ENCODE assay signal across 8 cellular contexts in genomic region chr5:180291234-180291940, GRCh38. TPM values are rescaled to one million over a fixed set of nuclear protein-coding genes. Genes with fewer than 3 reads are reported as not detected.
DNase-seq lines count a peak whose midpoint lies in the region; ATAC-seq and TF ChIP-seq lines count a peak whose summit lies in the region.

No MANE protein-coding gene starts in this region.

- peak overlapping the region; percentile 93 for H3K27ac Mint-ChIP-seq in activated CD4-positive, alpha-beta T cell treated with anti-CD3 and anti-CD28 coated beads, Interleukin-2, amount 10 ng/mL, durations not matched to agents 7 days and 5 days
- peak overlapping the region; percentile 86 for H3K27ac Mint-ChIP-seq in activated naive CD8-positive, alpha-beta T cell treated with anti-CD3 and anti-CD28 coated beads, Interleukin-2, amount 10 ng/mL, durations not matched to agents 7 days and 5 days

- peaks cover 8% of the 10 kb centered on the region for H3K9me3 Mint-ChIP-seq in activated CD4-positive, alpha-beta T cell treated with anti-CD3 and anti-CD28 coated beads, Interleukin-2, amount 10 ng/mL, durations not matched to agents 7 days and 5 days
- no peaks in the 10 kb centered on the region for H3K9me3 Mint-ChIP-seq in activated naive CD8-positive, alpha-beta T cell treated with anti-CD3 and anti-CD28 coated beads, Interleukin-2, amount 10 ng/mL, durations not matched to agents 7 days and 5 days

- H3F3A ChIP-seq in GM23248 (ENCODE audit: insufficient read depth), result 0 out of 2 replicates have a peak, but pooled peaks cover 3% of the 10 kb centered on the region
- H3F3A ChIP-seq in smooth muscle cell (ENCODE audit: low read depth), result peaks cover 6% of the 10 kb centered on the region

- H3K4me1 ChIP-seq in GM23248 (ENCODE audit: insufficient read depth) (peaks cover 9% of the 10 kb centered on the region), smooth muscle cell (ENCODE audit: low read depth) (peaks cover 5% of the 10 kb centered on the region)

- H3K27me3 Mint-ChIP-seq in activated CD4-positive, alpha-beta T cell treated with anti-CD3 and anti-CD28 coated beads, Interleukin-2, amount 10 ng/mL, durations not matched to agents 7 days and 5 days, result no peaks in the 10 kb centered on the region
- H3K27me3 Mint-ChIP-seq in activated naive CD8-positive, alpha-beta T cell treated with anti-CD3 and anti-CD28 coated beads, Interleukin-2, amount 10 ng/mL, durations not matched to agents 7 days and 5 days, result no peaks in the 10 kb centered on the region

- H3K79me2 ChIP-seq in GM23248 (ENCODE audit: insufficient read depth) (peaks cover 51% of the 10 kb centered on the region), smooth muscle cell (ENCODE audit: low read depth) (peaks cover 46% of the 10 kb centered on the region)

- H3K36me3 ChIP-seq in GM23248 (ENCODE audit: low read depth) (no peaks in the 10 kb centered on the region), smooth muscle cell (ENCODE audit: low read depth) (no peaks in the 10 kb centered on the region)

- 1 to 2% methylated on average over 35 to 40 of the region's 68 CpGs for WGBS in GM23248 (ENCODE audit: low coverage in 1 of 2, low lambda C conversion rate in 2 of 2, missing lambda C conversion rate in 2 of 2), 2 experiments
- WGBS in smooth muscle cell (ENCODE audit: low lambda C conversion rate), result 1% methylated on average over 18 of the region's 68 CpGs

- peaks cover 20% of the 10 kb centered on the region for H3K36me3 Mint-ChIP-seq in activated CD4-positive, alpha-beta T cell treated with anti-CD3 and anti-CD28 coated beads, Interleukin-2, amount 10 ng/mL, durations not matched to agents 7 days and 5 days (ENCODE audit: low read depth)
- peaks cover 23% of the 10 kb centered on the region for H3K36me3 Mint-ChIP-seq in activated naive CD8-positive, alpha-beta T cell treated with anti-CD3 and anti-CD28 coated beads, Interleukin-2, amount 10 ng/mL, durations not matched to agents 7 days and 5 days

- no peaks in the 10 kb centered on the region for H3K9me2 ChIP-seq in GM23248 (ENCODE audit: insufficient read depth)

- in situ Hi-C loops in GM23248 (cut with MboI), result loop anchor here (5.0 kb wide), 1 partner anchor 186 kb away; no protein-coding TSS in a partner anchor

- no peak overlapping the region for H3K27ac ChIP-seq in GM23248
- H3K27ac ChIP-seq in smooth muscle cell (ENCODE audit: low read depth), result no peak overlapping the region

- H4K20me1 ChIP-seq in GM23248 (ENCODE audit: insufficient read depth) (no peaks in the 10 kb centered on the region; the same call in 1 of the 2 replicates), smooth muscle cell (ENCODE audit: low read depth) (peaks cover 43% of the 10 kb centered on the region)

- ATAC-seq in activated naive CD8-positive, alpha-beta T cell treated with anti-CD3 and anti-CD28 coated beads, Interleukin-2, amount 10 ng/mL, durations not matched to agents 7 days and 5 days (ENCODE audit: low read depth), result peak; percentile 27

- CTCF ChIA-PET in activated CD4-positive, alpha-beta T cell treated with anti-CD3 and anti-CD28 coated beads, Interleukin-2, amount 10 ng/mL, durations not matched to agents 7 days and 5 days (lab: Charles Lee), result interaction anchor here (0.5 kb wide), 1 partner anchor 532 kb away, joined by 3 read pairs; no protein-coding TSS in a partner anchor

- peak; percentile 10 for TF ChIP-seq CTCF in smooth muscle cell (IDR thresholded peaks at IDR 0.05; ENCODE audit: borderline replicate concordance, insufficient read depth, poor library complexity, severe bottlenecking)

- H3K9me3 ChIP-seq in GM23248 (ENCODE audit: low read depth) (no peaks in the 10 kb centered on the region), iPS-18c (ENCODE audit: control insufficient read depth, insufficient read depth, low read length) (no peaks in the 10 kb centered on the region), smooth muscle cell (replicated peaks; ENCODE audit: low read depth) (no peaks in the 10 kb centered on the region)

- H3K4me3 ChIP-seq in GM23248 (peak overlapping the region; percentile 96), iPS-18c (ENCODE audit: insufficient read depth, low read depth, low read length) (peak overlapping the region; percentile 79), smooth muscle cell (peak overlapping the region; percentile 98)
- peak overlapping the region; percentile 71 for H3K4me3 ChIP-seq in Jurkat, Clone E6-1 (ENCODE audit: low read length)

- peak overlapping the region; percentile 86 for H3K4me3 Mint-ChIP-seq in activated CD4-positive, alpha-beta T cell treated with anti-CD3 and anti-CD28 coated beads, Interleukin-2, amount 10 ng/mL, durations not matched to agents 7 days and 5 days
- peak overlapping the region; percentile 87 for H3K4me3 Mint-ChIP-seq in activated naive CD8-positive, alpha-beta T cell treated with anti-CD3 and anti-CD28 coated beads, Interleukin-2, amount 10 ng/mL, durations not matched to agents 7 days and 5 days

- H2AFZ ChIP-seq in GM23248 (peak overlapping the region; percentile 79), smooth muscle cell (ENCODE audit: low read depth) (no peak overlapping the region)

- peak overlapping the region; percentile 81 for H3K9ac ChIP-seq in GM23248
- H3K9ac ChIP-seq in smooth muscle cell (ENCODE audit: low read depth), result peak overlapping the region; percentile 66

- POLR2A ChIA-PET in activated CD4-positive, alpha-beta T cell treated with anti-CD3 and anti-CD28 coated beads, Interleukin-2, amount 10 ng/mL, durations not matched to agents 7 days and 5 days (lab: Charles Lee), result no interaction called here
- POLR2A ChIA-PET in activated naive CD8-positive, alpha-beta T cell treated with anti-CD3 and anti-CD28 coated beads, Interleukin-2, amount 10 ng/mL, durations not matched to agents 7 days and 5 days (lab: Charles Lee), result interaction anchor here (1.1 kb wide), 1 partner anchor 25 kb away, joined by 3 read pairs; no protein-coding TSS in a partner anchor

- H3K27me3 ChIP-seq in GM23248 (replicated peaks; ENCODE audit: insufficient read depth) (no peaks in the 10 kb centered on the region), smooth muscle cell (ENCODE audit: low read depth) (no peaks in the 10 kb centered on the region)

- peaks cover 34% of the 10 kb centered on the region for H3K4me1 Mint-ChIP-seq in activated CD4-positive, alpha-beta T cell treated with anti-CD3 and anti-CD28 coated beads, Interleukin-2, amount 10 ng/mL, durations not matched to agents 7 days and 5 days
- H3K4me1 Mint-ChIP-seq in activated naive CD8-positive, alpha-beta T cell treated with anti-CD3 and anti-CD28 coated beads, Interleukin-2, amount 10 ng/mL, durations not matched to agents 7 days and 5 days, result peaks cover 34% of the 10 kb centered on the region

- H3K4me2 ChIP-seq in GM23248 (ENCODE audit: unreplicated experiment), result peak overlapping the region; percentile 85
- H3K4me2 ChIP-seq in smooth muscle cell, result peak overlapping the region; percentile 98

- DNase-seq in activated CD4-positive, alpha-beta T cell treated with anti-CD3 and anti-CD28 coated beads, Interleukin-2, amount 10 ng/mL, durations not matched to agents 7 days and 5 days, result no peak
- DNase-seq in activated CD4-positive, alpha-beta T cell treated with anti-CD3 and anti-CD28 coated beads for 48 hours, result no peak
- DNase-seq in GM23248 (no peak), smooth muscle cell (lab: John Stamatoyannopoulos, UW; ENCODE audit: unreplicated experiment) (no peak), NCI-H128 (lab: John Stamatoyannopoulos, UW; ENCODE audit: unreplicated experiment) (no peak)
- no peak for DNase-seq in Jurkat, Clone E6-1 (ENCODE audit: low read depth, low spot score)
- peak; percentile 72 for DNase-seq in activated naive CD8-positive, alpha-beta T cell treated with anti-CD3 and anti-CD28 coated beads, Interleukin-2, amount 10 ng/mL, durations not matched to agents 7 days and 5 days

RNA-seq across cellular contexts. Expression of gene MAPK9, which starts 0.5 kb away (rescaled TPM):
- total RNA-seq in activated CD4-positive, alpha-beta T cell treated with anti-CD3 and anti-CD28 coated beads, Interleukin-2, amount 10 ng/mL, durations not matched to agents 7 days and 5 days, result 10 to 100 TPM; 39.6 to 47.6 TPM
- total RNA-seq in GM23248 (2014; rRNA removed; shearing (Covaris generic)), result 23.0 and 23.7 TPM in 2 replicates
- polyA plus RNA-seq in GM23248 (2016; fragmentation: Nextera tagmentation; extraction: Ambion mirVana), result 22.5 and 24.1 TPM in 2 replicates
- polyA plus RNA-seq in Jurkat, Clone E6-1 (2012; ENCODE audit: insufficient read depth, insufficient read length), result 46.4 TPM
- total RNA-seq in activated naive CD8-positive, alpha-beta T cell treated with anti-CD3 and anti-CD28 coated beads, Interleukin-2, amount 10 ng/mL, durations not matched to agents 7 days and 5 days, result 10 to 100 TPM; 45.0 to 46.0 TPM
- 40.9 and 43.4 TPM in 2 replicates for total RNA-seq in smooth muscle cell
- polyA plus RNA-seq in smooth muscle cell, result 34.8 and 36.0 TPM in 2 replicates
